Comparison of ENCODE assay signal across 9 cellular contexts in genomic region chr13:24050292-24050711, GRCh38.
DNase-seq lines count a peak whose midpoint lies in the region; ATAC-seq, FAIRE-seq and TF ChIP-seq lines count a peak whose summit lies in the region.
"Had no signal": no experiment of that assay in that cellular context is flagged by ENCODE, and none has a peak within 500 bp of the region (broad histone marks: within the 10 kb centered on the region; RNA-seq: fewer than 3 reads in every experiment).

No MANE protein-coding gene starts in this region.

- no peak for TF ChIP-seq RAD21 in HepG2 (CRISPR knock-in tag; IDR thresholded peaks at IDR 0.05)

- H3K27me3 Mint-ChIP-seq in chondrocyte (ENCODE audit: low read depth) (no peaks in the 10 kb centered on the region), endodermal cell (ENCODE audit: insufficient read depth) (no peaks in the 10 kb centered on the region)

- POLR2A ChIA-PET in PC-3 (lab: Charles Lee; ENCODE audit: unreplicated experiment) (no interaction called here), HepG2 (lab: Yijun Ruan, JAX) (no interaction called here)

- H3K4me1 ChIP-seq in PC-3 (ENCODE audit: insufficient read depth, low read length) (peaks cover 34% of the 10 kb centered on the region), HepG2 (ENCODE audit: insufficient read depth, low read length) (peaks cover 17% of the 10 kb centered on the region), tibial nerve (peaks cover 0 to 49% (median 4%) of the 10 kb centered on the region in 4 donors), endodermal cell (ENCODE audit: control insufficient read depth, insufficient read depth, low read length) (peaks cover 12% of the 10 kb centered on the region)

- H3K27ac Mint-ChIP-seq in chondrocyte (ENCODE audit: unreplicated experiment) (peak overlapping the region; percentile 59), endodermal cell (no peak overlapping the region)
- H3K27ac Mint-ChIP-seq: activated naive CD4-positive, alpha-beta T cell treated with anti-CD3 and anti-CD28 coated beads, Interleukin-2, amount 50 U/mL, for 72 hours had no signal

- H3K79me2 ChIP-seq in PC-3 (ENCODE audit: low read length): no peaks in the 10 kb centered on the region
- no peaks in the 10 kb centered on the region for H3K79me2 ChIP-seq in HepG2 (ENCODE audit: insufficient read depth, low read length)

- H3K36me3 ChIP-seq in PC-3 (ENCODE audit: low read depth, low read length): no peaks in the 10 kb centered on the region; the same call in 1 of the 2 replicates
- no peaks in the 10 kb centered on the region for H3K36me3 ChIP-seq in HepG2 (replicated peaks in 1 of 2; ENCODE audit: control insufficient read depth in 1 of 2, insufficient read depth in 2 of 2, low read length in 2 of 2)
- H3K36me3 ChIP-seq in tibial nerve: no peaks in the 10 kb centered on the region
- no peaks in the 10 kb centered on the region for H3K36me3 ChIP-seq in endodermal cell (ENCODE audit: control insufficient read depth, insufficient read depth, low read length)

- H3F3A ChIP-seq in PC-3 (ENCODE audit: low read length, unreplicated experiment): no peaks in the 10 kb centered on the region

- BruUV-seq in PC-3 (replicated peaks; lab: Mats Ljungman, UMichigan) (no TSS peak), HepG2 (replicated peaks; lab: Mats Ljungman, UMichigan) (no TSS peak)

- H3K9me3 Mint-ChIP-seq in chondrocyte (ENCODE audit: low read depth): peaks cover 12% of the 10 kb centered on the region
- peaks cover 13% of the 10 kb centered on the region for H3K9me3 Mint-ChIP-seq in endodermal cell

- TF ChIP-seq CTCF in PC-3 (conservative IDR thresholded peaks at IDR 0.05; ENCODE audit: low read depth, low read length) (no peak), chondrocyte (IDR thresholded peaks at IDR 0.05) (no peak), HepG2 (CRISPR knock-in tag; IDR thresholded peaks at IDR 0.05) (no peak), tibial nerve (IDR thresholded peaks at IDR 0.05) (no peak), endodermal cell (conservative IDR thresholded peaks at IDR 0.05) (no peak), GM20000 (IDR thresholded peaks at IDR 0.05; ENCODE audit: extremely low read depth, missing control alignments) (no peak)

- no peaks in the 10 kb centered on the region for H3K9me2 ChIP-seq in PC-3 (replicated peaks; ENCODE audit: low read length)

- CTCF ChIA-PET in PC-3 (lab: Charles Lee) (no interaction called here), HepG2 (lab: Yijun Ruan, JAX; ENCODE audit: low intra/inter-chr PET ratio, low total read pairs) (no interaction called here)

- H3K4me2 ChIP-seq in PC-3 (ENCODE audit: low read length): peak overlapping the region; percentile 72
- no peak overlapping the region for H3K4me2 ChIP-seq in HepG2 (ENCODE audit: low read depth, low read length)

- TF ChIP-seq EP300 in HepG2 (IDR thresholded peaks at IDR 0.05; ENCODE audit: low read depth in 2 of 2, low read length in 2 of 2): no peak
- TF ChIP-seq EP300 in HepG2 (CRISPR knock-in tag; IDR thresholded peaks at IDR 0.05; ENCODE audit: borderline replicate concordance): no peak
- TF ChIP-seq EP300 in tibial nerve (IDR thresholded peaks at IDR 0.05): no peak

- H3K27ac ChIP-seq in PC-3 (ENCODE audit: low read length) (peak overlapping the region; percentile 54), HepG2 (ENCODE audit: extremely low read length, insufficient read depth, low read length) (no peak overlapping the region), tibial nerve (peak overlapping the region in 3 of 4 donors; percentile 6 to 51 (median 45)), endodermal cell (ENCODE audit: low read depth, low read length) (no peak overlapping the region)

- H3K4me3 ChIP-seq in PC-3 (ENCODE audit: low read length) (peak overlapping the region; percentile 15; the same call in 1 of the 2 replicates), HepG2 (replicated peaks in 1 of 3; ENCODE audit: insufficient read depth in 1 of 3, low read depth in 2 of 3, low read length in 3 of 3) (no peak overlapping the region), tibial nerve (no peak overlapping the region), endodermal cell (ENCODE audit: low read length) (no peak overlapping the region)

- peaks cover 10% of the 10 kb centered on the region; the same call in 1 of the 2 replicates for H3K9me3 ChIP-seq in PC-3 (ENCODE audit: low read length)
- peaks cover 13% of the 10 kb centered on the region for H3K9me3 ChIP-seq in HepG2 (ENCODE audit: low read length)
- H3K9me3 ChIP-seq in tibial nerve: peaks cover 0 to 9% (median 0%) of the 10 kb centered on the region in 4 donors
- peaks cover 19% of the 10 kb centered on the region for H3K9me3 ChIP-seq in endodermal cell (ENCODE audit: control insufficient read depth, low read length)

- intact Hi-C loops in PC-3 (cut with micrococcal nuclease): no loop called here
- intact Hi-C loops in HepG2 (cut with micrococcal nuclease; ENCODE audit: unreplicated experiment): no loop called here

- H3K4me1 Mint-ChIP-seq in chondrocyte (ENCODE audit: low read depth) (peaks cover 29% of the 10 kb centered on the region), endodermal cell (peaks cover 17% of the 10 kb centered on the region)

- WGBS in HepG2 (ENCODE audit: low lambda C conversion rate): 49% methylated on average over 6 of the region's 6 CpGs
- 41 to 50% methylated on average over 6 of the region's 6 CpGs for WGBS in tibial nerve, 2 donors
- WGBS in endodermal cell (ENCODE audit: insufficient coverage in 1 of 2, insufficient read length in 1 of 2), 2 experiments: 83 to 96% methylated on average over 1 to 6 of the region's 6 CpGs

- no peaks in the 10 kb centered on the region for H4K20me1 ChIP-seq in PC-3 (ENCODE audit: low read length)
- no peaks in the 10 kb centered on the region for H4K20me1 ChIP-seq in HepG2 (ENCODE audit: insufficient read depth, low read length)

- no peak overlapping the region for H3K4me3 Mint-ChIP-seq in chondrocyte (ENCODE audit: unreplicated experiment)
- H3K4me3 Mint-ChIP-seq in endodermal cell: no peak overlapping the region

- TF ChIP-seq POLR2A in HepG2 (IDR thresholded peaks at IDR 0.05; ENCODE audit: insufficient read depth in 1 of 2, low read depth in 2 of 2, low read length in 2 of 2) (no peak), tibial nerve (IDR thresholded peaks at IDR 0.05) (no peak)

- H2AFZ ChIP-seq in PC-3 (ENCODE audit: low read length): 0 out of 2 replicates have a peak overlapping the region, but pooled peaks have one; percentile 30
- H2AFZ ChIP-seq in HepG2 (ENCODE audit: low read length): no peak overlapping the region

- no peak overlapping the region; the same call in 1 of the 2 replicates for H3K9ac ChIP-seq in PC-3 (ENCODE audit: low read length)
- no peak overlapping the region for H3K9ac ChIP-seq in HepG2 (ENCODE audit: insufficient read depth, low read depth, low read length)
- H3K9ac ChIP-seq in endodermal cell (ENCODE audit: extremely low read depth, low read length, poor library complexity, severe bottlenecking): no peak overlapping the region

- peak; percentile 68 for ATAC-seq in PC-3
- ATAC-seq in HepG2: no peak
- ATAC-seq: activated naive CD4-positive, alpha-beta T cell treated with anti-CD3 and anti-CD28 coated beads, Interleukin-2, amount 50 U/mL, for 72 hours had no signal

- no peak for FAIRE-seq in HepG2 (lab: Jason Lieb, UNC)

- H3K27me3 ChIP-seq in PC-3 (ENCODE audit: low read length) (no peaks in the 10 kb centered on the region), HepG2 (ENCODE audit: control insufficient read depth in 1 of 2, insufficient read depth in 2 of 2, low read length in 2 of 2) (no peaks in the 10 kb centered on the region; a peak in 1 of 5 replicates), tibial nerve (no peaks in the 10 kb centered on the region), endodermal cell (ENCODE audit: control insufficient read depth, insufficient read depth, low read length, poor library complexity, severe bottlenecking) (no peaks in the 10 kb centered on the region)

- in situ Hi-C loops in HepG2 (cut with HindIII; ENCODE audit: extremely low pct_ligation_motif_present, low pct_unique_long_range_greater_than_20kb): loop anchor here (10.0 kb wide), 1 partner anchor 174 kb away; no protein-coding TSS in a partner anchor

- peak; percentile 84 for DNase-seq in PC-3
- DNase-seq in chondrocyte (ENCODE audit: low spot score): no peak
- DNase-seq in HepG2 (ENCODE audit: low spot score): no peak
- no peak for DNase-seq in tibial nerve (ENCODE audit: low spot score in 2 of 2)
- no peak for DNase-seq in Kasumi-1 (lab: John Stamatoyannopoulos, UW)
- no peak for DNase-seq in endodermal cell
- no peak for DNase-seq in GM20000 (ENCODE audit: low spot score)
- DNase-seq: NCI-H526 had no signal

- H3K36me3 Mint-ChIP-seq in chondrocyte (ENCODE audit: low read depth): no peaks in the 10 kb centered on the region
- H3K36me3 Mint-ChIP-seq in endodermal cell (ENCODE audit: low read depth): peaks cover 7% of the 10 kb centered on the region

TF ChIP-seq in HepG2, 621 proteins besides CTCF, POLR2A, EP300 and RAD21:
- TF ChIP-seq PRMT3 (CRISPR knock-in tag; IDR thresholded peaks at IDR 0.05; ENCODE audit: borderline replicate concordance, low read depth) (no peak), MAFK (conservative IDR thresholded peaks at IDR 0.05 in 1 of 2, IDR thresholded peaks at IDR 0.05 in 1 of 2; ENCODE audit: low read length in 2 of 2) (peak; percentile 77 to 91), MAFF (IDR thresholded peaks at IDR 0.05; ENCODE audit: low read depth, low read length) (peak; percentile 80)

Comparison
In these comparisons a context has a peak if more than half of its experiments do, and no peak if none do; other contexts are left out.
1. H3K27ac ChIP-seq: peak in PC-3 (single experiment) and tibial nerve (3 of 4); none in HepG2 (single experiment) and endodermal cell (single experiment).